ENCODE assay signal across 25 cellular contexts in genomic region chr14:61417141-61417540, GRCh38.
A peak's percentile ranks its signal among the peaks of the same experiment; 100 is the strongest.
DNase-seq lines count a peak whose midpoint lies in the region; ATAC-seq and TF ChIP-seq lines count a peak whose summit lies in the region.
"Had no signal": no experiment of that assay in that cellular context is flagged by ENCODE, and none has a peak within 500 bp of the region (broad histone marks: within the 10 kb centered on the region; RNA-seq: fewer than 3 reads in every experiment).

No MANE protein-coding gene starts in this region.

- no peaks in the 10 kb centered on the region for H4K20me1 ChIP-seq in Karpas-422 (ENCODE audit: insufficient read depth, low read depth, low read length)

- no peak for DNase-seq in activated T-cell treated with anti-CD3 and anti-CD28 coated beads, Interleukin-2, amount 50 U/mL, for 24 hours
- DNase-seq in activated T-cell treated with anti-CD3 and anti-CD28 coated beads for 4 hours (no peak), ovary (no peak), Karpas-422 (no peak)
- no peak for DNase-seq in natural killer cell treated with Interleukin-12 subunit alpha and Interleukin-12 subunit beta and Interleukin-15 and Interleukin-18, amount 100 ng/mL, for 72 hours (ENCODE audit: low spot score)
- no peak for DNase-seq in stimulated activated naive B cell treated with anti-CD40 and anti-IgM and Interleukin-4, amounts not matched to agents 10 μg/mL and 1 μg/mL and 100 μg/mL, for 72 hours
- DNase-seq: ACHN; activated B cell treated with CpG ODN at 0.5 μM for 24 hours; activated CD8-positive, alpha-beta memory T cell treated with anti-CD3 and anti-CD28 coated beads, Interleukin-2, amount 50 U/mL, for 48 hours; amygdala; caudate nucleus; DMS53; mesenchymal stem cell; NCI-H1417 treated with DMSO at 0.1 percent for 48 hours; NCI-H748 treated with DMSO at 0.1 percent for 48 hours; SIG-M5; stimulated activated CD4-positive, alpha-beta T cell treated with anti-CD3 and anti-CD28 coated beads, Interleukin-4, amount 100 ng/mL, for 4 hours had no signal

- intact Hi-C loops in ovary (cut with DNase I): no loop called here

- peak overlapping the region; percentile 88 for H3K27ac Mint-ChIP-seq in activated T-cell treated with anti-CD3 and anti-CD28 coated beads, Interleukin-2, amount 50 U/mL, for 24 hours
- H3K27ac Mint-ChIP-seq in activated naive CD8-positive, alpha-beta T cell: peak overlapping the region; percentile 95
- no peak overlapping the region for H3K27ac Mint-ChIP-seq in natural killer cell treated with Interleukin-12 subunit alpha and Interleukin-12 subunit beta and Interleukin-15 and Interleukin-18, amount 100 ng/mL, for 72 hours
- H3K27ac Mint-ChIP-seq in stimulated activated naive B cell treated with anti-CD40 and anti-IgM and Interleukin-4, amounts not matched to agents 10 μg/mL and 1 μg/mL and 100 μg/mL, for 72 hours: no peak overlapping the region
- H3K27ac Mint-ChIP-seq: activated B cell treated with CpG ODN at 0.5 μM for 24 hours, nephron had no signal

- no peaks in the 10 kb centered on the region for H3K36me3 ChIP-seq in ovary
- H3K36me3 ChIP-seq in Karpas-422 (ENCODE audit: insufficient read depth, low read length): no peaks in the 10 kb centered on the region
- H3K36me3 ChIP-seq: thoracic aorta had no signal

- 50 to 79% (median 75%) methylated on average over 4 of the region's 4 CpGs for WGBS in ovary, 3 donors

- TF ChIP-seq EP300 in ovary (IDR thresholded peaks at IDR 0.05): no peak

- H3K4me1 ChIP-seq in ovary (ENCODE audit: insufficient read depth): no peaks in the 10 kb centered on the region
- H3K4me1 ChIP-seq in Karpas-422 (ENCODE audit: low read length): 0 out of 2 replicates have a peak, but pooled peaks cover 3% of the 10 kb centered on the region

- peaks cover 12% of the 10 kb centered on the region for H3K36me3 Mint-ChIP-seq in activated T-cell treated with anti-CD3 and anti-CD28 coated beads, Interleukin-2, amount 50 U/mL, for 24 hours (ENCODE audit: low read depth)
- peaks cover 3% of the 10 kb centered on the region for H3K36me3 Mint-ChIP-seq in activated naive CD8-positive, alpha-beta T cell
- H3K36me3 Mint-ChIP-seq in natural killer cell treated with Interleukin-12 subunit alpha and Interleukin-12 subunit beta and Interleukin-15 and Interleukin-18, amount 100 ng/mL, for 72 hours: no peaks in the 10 kb centered on the region
- H3K36me3 Mint-ChIP-seq in stimulated activated naive B cell treated with anti-CD40 and anti-IgM and Interleukin-4, amounts not matched to agents 10 μg/mL and 1 μg/mL and 100 μg/mL, for 72 hours: no peaks in the 10 kb centered on the region

- H3K9ac ChIP-seq in Karpas-422 (ENCODE audit: low read length): no peak overlapping the region

- no peaks in the 10 kb centered on the region for H3K9me3 ChIP-seq in ovary
- no peaks in the 10 kb centered on the region for H3K9me3 ChIP-seq in Karpas-422 (ENCODE audit: low read length)
- H3K9me3 ChIP-seq: thoracic aorta had no signal

- H3K27me3 ChIP-seq in ovary (no peaks in the 10 kb centered on the region), Karpas-422 (ENCODE audit: low read length) (no peaks in the 10 kb centered on the region)
- H3K27me3 ChIP-seq: hepatocyte had no signal

- peaks cover 1% of the 10 kb centered on the region for H3K4me1 Mint-ChIP-seq in activated T-cell treated with anti-CD3 and anti-CD28 coated beads, Interleukin-2, amount 50 U/mL, for 24 hours (ENCODE audit: low read depth)
- H3K4me1 Mint-ChIP-seq in activated naive CD8-positive, alpha-beta T cell (ENCODE audit: low read depth): peaks cover under 1% of the 10 kb centered on the region
- H3K4me1 Mint-ChIP-seq in natural killer cell treated with Interleukin-12 subunit alpha and Interleukin-12 subunit beta and Interleukin-15 and Interleukin-18, amount 100 ng/mL, for 72 hours (ENCODE audit: low read depth in 2 of 2): peaks cover 1 to 56% of the 10 kb centered on the region in 2 donors
- H3K4me1 Mint-ChIP-seq in stimulated activated naive B cell treated with anti-CD40 and anti-IgM and Interleukin-4, amounts not matched to agents 10 μg/mL and 1 μg/mL and 100 μg/mL, for 72 hours: peaks cover 5 to 9% of the 10 kb centered on the region in 2 donors

- H3K4me3 Mint-ChIP-seq in activated T-cell treated with anti-CD3 and anti-CD28 coated beads, Interleukin-2, amount 50 U/mL, for 24 hours: peak overlapping the region; percentile 23
- H3K4me3 Mint-ChIP-seq in activated naive CD8-positive, alpha-beta T cell: peak overlapping the region; percentile 33
- peak overlapping the region; percentile 61 for H3K4me3 Mint-ChIP-seq in natural killer cell treated with Interleukin-12 subunit alpha and Interleukin-12 subunit beta and Interleukin-15 and Interleukin-18, amount 100 ng/mL, for 72 hours
- H3K4me3 Mint-ChIP-seq in stimulated activated naive B cell treated with anti-CD40 and anti-IgM and Interleukin-4, amounts not matched to agents 10 μg/mL and 1 μg/mL and 100 μg/mL, for 72 hours: no peak overlapping the region
- H3K4me3 Mint-ChIP-seq: activated B cell treated with CpG ODN at 0.5 μM for 24 hours, CD14-positive monocyte, nephron had no signal

- TF ChIP-seq CTCF in ovary (IDR thresholded peaks at IDR 0.05): no peak

- H3K9me3 Mint-ChIP-seq in activated T-cell treated with anti-CD3 and anti-CD28 coated beads, Interleukin-2, amount 50 U/mL, for 24 hours: no peaks in the 10 kb centered on the region
- H3K9me3 Mint-ChIP-seq in activated naive CD8-positive, alpha-beta T cell (ENCODE audit: low read depth): no peaks in the 10 kb centered on the region
- no peaks in the 10 kb centered on the region for H3K9me3 Mint-ChIP-seq in natural killer cell treated with Interleukin-12 subunit alpha and Interleukin-12 subunit beta and Interleukin-15 and Interleukin-18, amount 100 ng/mL, for 72 hours
- no peaks in the 10 kb centered on the region for H3K9me3 Mint-ChIP-seq in stimulated activated naive B cell treated with anti-CD40 and anti-IgM and Interleukin-4, amounts not matched to agents 10 μg/mL and 1 μg/mL and 100 μg/mL, for 72 hours
- H3K9me3 Mint-ChIP-seq: activated B cell treated with CpG ODN at 0.5 μM for 24 hours, CD14-positive monocyte, nephron had no signal

- H3K27ac ChIP-seq in ovary (no peak overlapping the region), Karpas-422 (ENCODE audit: low read length) (no peak overlapping the region)
- H3K27ac ChIP-seq: hepatocyte, thoracic aorta had no signal

- H3K27me3 Mint-ChIP-seq in activated T-cell treated with anti-CD3 and anti-CD28 coated beads, Interleukin-2, amount 50 U/mL, for 24 hours: no peaks in the 10 kb centered on the region
- no peaks in the 10 kb centered on the region for H3K27me3 Mint-ChIP-seq in activated naive CD8-positive, alpha-beta T cell
- H3K27me3 Mint-ChIP-seq in natural killer cell treated with Interleukin-12 subunit alpha and Interleukin-12 subunit beta and Interleukin-15 and Interleukin-18, amount 100 ng/mL, for 72 hours: no peaks in the 10 kb centered on the region
- H3K27me3 Mint-ChIP-seq in stimulated activated naive B cell treated with anti-CD40 and anti-IgM and Interleukin-4, amounts not matched to agents 10 μg/mL and 1 μg/mL and 100 μg/mL, for 72 hours: no peaks in the 10 kb centered on the region
- H3K27me3 Mint-ChIP-seq: activated B cell treated with CpG ODN at 0.5 μM for 24 hours, progenitor cell of endocrine pancreas had no signal

- H3K4me3 ChIP-seq in ovary (no peak overlapping the region), Karpas-422 (ENCODE audit: low read length) (no peak overlapping the region)
- H3K4me3 ChIP-seq: hepatocyte, smooth muscle cell, thoracic aorta had no signal

- peak; percentile 33 for ATAC-seq in GM18505 (IDR thresholded peaks at IDR 0.05; ENCODE audit: unreplicated experiment)
- no peak for ATAC-seq in natural killer cell treated with Interleukin-12 subunit alpha and Interleukin-12 subunit beta and Interleukin-15 and Interleukin-18, amount 100 ng/mL, for 72 hours
- ATAC-seq in stimulated activated naive B cell treated with anti-CD40 and anti-IgM and Interleukin-4, amounts not matched to agents 10 μg/mL and 1 μg/mL and 100 μg/mL, for 72 hours (replicated peaks): no peak

- TF ChIP-seq POLR2A in GM18505 (IDR thresholded peaks at IDR 0.05; ENCODE audit: borderline replicate concordance, extremely low read depth, insufficient read depth, insufficient read length) (no peak), ovary (IDR thresholded peaks at IDR 0.05) (no peak)

- no peak overlapping the region for H2AFZ ChIP-seq in Karpas-422 (ENCODE audit: low read length)
- H2AFZ ChIP-seq: hepatocyte had no signal

- H3K79me2 ChIP-seq in Karpas-422 (ENCODE audit: low read length): no peaks in the 10 kb centered on the region
- H3K79me2 ChIP-seq: hepatocyte had no signal

- H3K9me2 ChIP-seq in Karpas-422 (replicated peaks; ENCODE audit: insufficient read depth, low read length): no peaks in the 10 kb centered on the region

- no peak overlapping the region for H3K4me2 ChIP-seq in Karpas-422 (ENCODE audit: low read depth, low read length, poor library complexity, severe bottlenecking)
- H3K4me2 ChIP-seq: hepatocyte, smooth muscle cell had no signal

Comparison
In these comparisons a context has a peak if more than half of its experiments do, and no peak if none do; other contexts are left out.
1. H3K27ac Mint-ChIP-seq: peak in activated T-cell treated with anti-CD3 and anti-CD28 coated beads, Interleukin-2, amount 50 U/mL, for 24 hours (single experiment) and activated naive CD8-positive, alpha-beta T cell (single experiment); none in natural killer cell treated with Interleukin-12 subunit alpha and Interleukin-12 subunit beta and Interleukin-15 and Interleukin-18, amount 100 ng/mL, for 72 hours (0 of 2) and stimulated activated naive B cell treated with anti-CD40 and anti-IgM and Interleukin-4, amounts not matched to agents 10 μg/mL and 1 μg/mL and 100 μg/mL, for 72 hours (single experiment).
2. H3K4me3 Mint-ChIP-seq: peak in activated T-cell treated with anti-CD3 and anti-CD28 coated beads, Interleukin-2, amount 50 U/mL, for 24 hours (single experiment), activated naive CD8-positive, alpha-beta T cell (single experiment) and natural killer cell treated with Interleukin-12 subunit alpha and Interleukin-12 subunit beta and Interleukin-15 and Interleukin-18, amount 100 ng/mL, for 72 hours (single experiment); none in stimulated activated naive B cell treated with anti-CD40 and anti-IgM and Interleukin-4, amounts not matched to agents 10 μg/mL and 1 μg/mL and 100 μg/mL, for 72 hours (0 of 2).